17 cellular contexts compared by ENCODE assay signal in genomic region chr2:1641498-1641897, GRCh38.
DNase-seq lines count a peak whose midpoint lies in the region; ATAC-seq, FAIRE-seq and TF ChIP-seq lines count a peak whose summit lies in the region.
"Had no signal": no experiment of that assay in that cellular context is flagged by ENCODE, and none has a peak within 500 bp of the region (broad histone marks: within the 10 kb centered on the region; RNA-seq: fewer than 3 reads in every experiment).

No MANE protein-coding gene starts in this region.

- no peaks in the 10 kb centered on the region for H3K9me3 Mint-ChIP-seq in GM23338
- no peaks in the 10 kb centered on the region for H3K9me3 Mint-ChIP-seq in astrocyte (ENCODE audit: unreplicated experiment)
- H3K9me3 Mint-ChIP-seq: activated naive CD8-positive, alpha-beta T cell treated with anti-CD3 and anti-CD28 coated beads for 36 hours; immature natural killer cell; naive thymus-derived CD8-positive, alpha-beta T cell had no signal

- H3F3A ChIP-seq in GM23338 (replicated peaks; ENCODE audit: low read depth): no peaks in the 10 kb centered on the region

- no peaks in the 10 kb centered on the region for H4K20me1 ChIP-seq in GM23338 (replicated peaks; ENCODE audit: insufficient read depth)
- peaks cover 29% of the 10 kb centered on the region for H4K20me1 ChIP-seq in astrocyte (ENCODE audit: insufficient read depth, low read length)
- H4K20me1 ChIP-seq in osteoblast (ENCODE audit: insufficient read depth, low read length): peaks cover 17% of the 10 kb centered on the region

- H2AFZ ChIP-seq in GM23338: no peak overlapping the region
- no peak overlapping the region for H2AFZ ChIP-seq in astrocyte (ENCODE audit: low read depth, low read length)
- no peak overlapping the region for H2AFZ ChIP-seq in osteoblast (ENCODE audit: low read length)

- H3K4me1 ChIP-seq in GM23338 (ENCODE audit: insufficient read depth) (no peaks in the 10 kb centered on the region), astrocyte (ENCODE audit: insufficient read depth, low read length) (peaks cover 12% of the 10 kb centered on the region), iPS-18a (ENCODE audit: control insufficient read depth, low read depth, low read length) (peaks cover 7% of the 10 kb centered on the region), osteoblast (ENCODE audit: insufficient read depth, low read length) (peaks cover 14% of the 10 kb centered on the region)
- H3K4me1 ChIP-seq: testis had no signal

- no peak overlapping the region for H3K4me3 Mint-ChIP-seq in GM23338
- no peak overlapping the region for H3K4me3 Mint-ChIP-seq in astrocyte (ENCODE audit: unreplicated experiment)
- H3K4me3 Mint-ChIP-seq: activated naive CD8-positive, alpha-beta T cell treated with anti-CD3 and anti-CD28 coated beads for 36 hours; immature natural killer cell; naive thymus-derived CD8-positive, alpha-beta T cell had no signal

- H3K4me2 ChIP-seq in GM23338 (no peak overlapping the region), astrocyte (ENCODE audit: low read length) (no peak overlapping the region), osteoblast (ENCODE audit: insufficient read depth, low read length) (no peak overlapping the region)
- H3K4me2 ChIP-seq: SK-N-SH had no signal

- H3K36me3 ChIP-seq in GM23338 (ENCODE audit: insufficient read depth) (peaks cover 12% of the 10 kb centered on the region), astrocyte (ENCODE audit: insufficient read depth, low read length) (peaks cover 33% of the 10 kb centered on the region), iPS-18a (ENCODE audit: control insufficient read depth, low read depth, low read length) (peaks cover 21% of the 10 kb centered on the region), osteoblast (ENCODE audit: insufficient read depth, low read length) (peaks cover 34% of the 10 kb centered on the region)

- no peak overlapping the region for H3K4me3 ChIP-seq in GM23338
- H3K4me3 ChIP-seq in astrocyte (ENCODE audit: insufficient read depth, low read depth, low read length): no peak overlapping the region
- H3K4me3 ChIP-seq in iPS-18a (ENCODE audit: low read length): no peak overlapping the region
- H3K4me3 ChIP-seq in osteoblast (ENCODE audit: insufficient read depth, low read length): no peak overlapping the region
- H3K4me3 ChIP-seq: spleen, testis had no signal

- H3K4me1 Mint-ChIP-seq in GM23338 (peaks cover 25% of the 10 kb centered on the region), astrocyte (ENCODE audit: low read depth, unreplicated experiment) (peaks cover 16% of the 10 kb centered on the region)
- H3K4me1 Mint-ChIP-seq: activated naive CD8-positive, alpha-beta T cell treated with anti-CD3 and anti-CD28 coated beads for 36 hours; immature natural killer cell; naive thymus-derived CD8-positive, alpha-beta T cell had no signal

- TF ChIP-seq CTCF in GM23338 (conservative IDR thresholded peaks at IDR 0.05; ENCODE audit: low read depth in 2 of 2) (no peak), astrocyte (IDR thresholded peaks at IDR 0.05; ENCODE audit: insufficient read depth, low read depth, low read length) (no peak), osteoblast (IDR thresholded peaks at IDR 0.05; ENCODE audit: extremely low read depth, low read depth, low read length) (no peak)

- peak overlapping the region; percentile 88 for H3K27ac Mint-ChIP-seq in GM23338
- H3K27ac Mint-ChIP-seq in astrocyte (ENCODE audit: unreplicated experiment): peak overlapping the region; percentile 20
- H3K27ac Mint-ChIP-seq: activated naive CD8-positive, alpha-beta T cell treated with anti-CD3 and anti-CD28 coated beads for 36 hours; immature natural killer cell; naive thymus-derived CD8-positive, alpha-beta T cell had no signal

- DNase-seq in GM23338 (ENCODE audit: low spot score): no peak
- DNase-seq in astrocyte (ENCODE audit: low read depth): no peak
- DNase-seq in osteoblast (ENCODE audit: insufficient read length, low spot score, missing footprints): peak; percentile 43
- no peak for DNase-seq in caudate nucleus (lab: John Stamatoyannopoulos, UW)
- DNase-seq in GM19240 (ENCODE audit: insufficient read length, low spot score): no peak
- no peak for DNase-seq in DMS153 treated with DMSO at 0.1 percent for 48 hours (lab: John Stamatoyannopoulos, UW; ENCODE audit: unreplicated experiment)
- DNase-seq: activated naive CD8-positive, alpha-beta T cell treated with anti-CD3 and anti-CD28 coated beads for 36 hours; Calu3; cortex of kidney; immature natural killer cell; naive thymus-derived CD8-positive, alpha-beta T cell; SK-N-SH; spleen; testis had no signal

- H3K27me3 ChIP-seq in GM23338 (ENCODE audit: insufficient read depth): no peaks in the 10 kb centered on the region
- H3K27me3 ChIP-seq in astrocyte (ENCODE audit: insufficient read depth, low read length): no peaks in the 10 kb centered on the region
- H3K27me3 ChIP-seq in iPS-18a (ENCODE audit: control insufficient read depth, insufficient read depth, low read length): no peaks in the 10 kb centered on the region
- no peaks in the 10 kb centered on the region for H3K27me3 ChIP-seq in osteoblast (ENCODE audit: insufficient read depth, low read length)
- H3K27me3 ChIP-seq: spleen, testis had no signal

- peaks cover 2% of the 10 kb centered on the region for H3K27me3 Mint-ChIP-seq in GM23338 (ENCODE audit: insufficient read depth, low read depth, poor library complexity)
- no peaks in the 10 kb centered on the region for H3K27me3 Mint-ChIP-seq in astrocyte (ENCODE audit: low read depth, unreplicated experiment)
- H3K27me3 Mint-ChIP-seq: activated naive CD8-positive, alpha-beta T cell treated with anti-CD3 and anti-CD28 coated beads for 36 hours had no signal

- no peak for FAIRE-seq in astrocyte (lab: Jason Lieb, UNC)

- H3K27ac ChIP-seq in GM23338 (ENCODE audit: low read depth): no peak overlapping the region
- no peak overlapping the region for H3K27ac ChIP-seq in astrocyte (ENCODE audit: low read depth, low read length)
- no peak overlapping the region for H3K27ac ChIP-seq in iPS-18a (ENCODE audit: low read length)
- H3K27ac ChIP-seq in osteoblast (ENCODE audit: low read depth, low read length): no peak overlapping the region
- no peak overlapping the region for H3K27ac ChIP-seq in caudate nucleus (ENCODE audit: low read depth, low read length)
- H3K27ac ChIP-seq: spleen, testis, VCaP had no signal

- H3K9me3 ChIP-seq in astrocyte (ENCODE audit: insufficient read depth, low read depth, low read length): no peaks in the 10 kb centered on the region
- H3K9me3 ChIP-seq in iPS-18a (ENCODE audit: control insufficient read depth, low read depth, low read length): no peaks in the 10 kb centered on the region
- no peaks in the 10 kb centered on the region for H3K9me3 ChIP-seq in osteoblast (ENCODE audit: low read depth, low read length)
- H3K9me3 ChIP-seq: SK-N-SH, spleen, testis had no signal

- no peaks in the 10 kb centered on the region for H3K9me2 ChIP-seq in GM23338 (ENCODE audit: insufficient read depth)
- H3K9me2 ChIP-seq: SK-N-SH had no signal

- ATAC-seq in GM23338: peak; percentile 57
- ATAC-seq in GM19467 (IDR thresholded peaks at IDR 0.05; ENCODE audit: unreplicated experiment): no peak
- ATAC-seq: naive thymus-derived CD8-positive, alpha-beta T cell had no signal

- H3K79me2 ChIP-seq in GM23338 (replicated peaks; ENCODE audit: insufficient read depth) (peaks cover 6% of the 10 kb centered on the region), astrocyte (ENCODE audit: insufficient read depth, low read length) (peaks cover 32% of the 10 kb centered on the region), osteoblast (ENCODE audit: insufficient read depth, low read length) (peaks cover 12% of the 10 kb centered on the region)

- H3K9ac ChIP-seq in astrocyte (ENCODE audit: low read length) (peak overlapping the region; percentile 44), iPS-18a (ENCODE audit: low read length) (peak overlapping the region; percentile 28)
- H3K9ac ChIP-seq: SK-N-SH had no signal

- peaks cover 51% of the 10 kb centered on the region for H3K36me3 Mint-ChIP-seq in GM23338 (ENCODE audit: low read depth)
- peaks cover 16% of the 10 kb centered on the region for H3K36me3 Mint-ChIP-seq in astrocyte (ENCODE audit: low read depth, unreplicated experiment)
- H3K36me3 Mint-ChIP-seq: activated naive CD8-positive, alpha-beta T cell treated with anti-CD3 and anti-CD28 coated beads for 36 hours; immature natural killer cell; naive thymus-derived CD8-positive, alpha-beta T cell had no signal

TF ChIP-seq in GM23338, 12 proteins besides CTCF, POLR2A, EP300 and RAD21 (continues in another document):
- TF ChIP-seq STAT1 (IDR thresholded peaks at IDR 0.05; ENCODE audit: unreplicated experiment) (no peak), CREB1 (CRISPR knock-in tag; IDR thresholded peaks at IDR 0.05; ENCODE audit: low read depth) (no peak), JUNB (IDR thresholded peaks at IDR 0.05; ENCODE audit: unreplicated experiment) (no peak), NANOG (IDR thresholded peaks at IDR 0.05; ENCODE audit: borderline replicate concordance) (no peak), EZH2phosphoT487 (IDR thresholded peaks at IDR 0.05; ENCODE audit: unreplicated experiment) (no peak), POLR2AphosphoS5 (IDR thresholded peaks at IDR 0.05; ENCODE audit: low read depth) (no peak), ZNF114 (CRISPR knock-in tag; IDR thresholded peaks at IDR 0.05) (no peak), ETS1 (IDR thresholded peaks at IDR 0.05) (no peak)
